ENCODE assay signal across 1 cellular context in the genomic region with DNA sequence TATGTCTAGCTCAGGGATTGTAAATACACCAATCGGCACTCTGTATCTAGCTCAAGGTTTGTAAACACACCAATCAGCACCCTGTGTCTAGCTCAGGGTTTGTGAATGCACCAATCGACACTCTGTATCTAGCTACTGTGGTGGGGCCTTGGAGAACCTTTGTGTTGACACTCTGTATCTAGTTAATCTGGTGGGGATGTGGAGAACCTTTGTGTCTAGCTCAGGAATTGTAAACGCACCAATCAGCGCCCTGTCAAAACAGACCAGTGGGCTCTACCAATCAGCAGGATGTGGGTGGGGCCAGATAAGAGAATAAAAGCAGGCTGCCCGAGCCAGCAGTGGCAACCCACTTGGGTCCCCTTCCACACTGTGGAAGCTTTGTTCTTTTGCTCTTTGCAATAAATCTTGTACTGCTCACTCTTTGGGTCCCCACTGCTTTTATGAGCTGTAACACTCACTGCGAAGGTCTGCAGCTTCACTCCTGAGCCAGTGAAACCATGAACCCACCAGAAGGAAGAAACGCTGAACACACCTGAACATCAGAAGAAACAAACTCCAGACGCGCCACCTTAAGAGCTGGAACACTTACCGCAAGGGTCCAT. TPM values are rescaled to one million over a fixed set of nuclear protein-coding genes. Genes with fewer than 3 reads are reported as not detected.
"Had no signal": no experiment of that assay in that cellular context is flagged by ENCODE, and none has a peak within 500 bp of the region (broad histone marks: within the 10 kb centered on the region; RNA-seq: fewer than 3 reads in every experiment).

No MANE protein-coding gene starts in this region.

RNA-seq across cellular contexts. Expression of a gene that starts 12.5 kb away (rescaled TPM):
- polyA plus RNA-seq: immature natural killer cell had no signal
